In genomic region chr4:10116625-10117423, GRCh38 we compare ENCODE assay signal across 8 cellular contexts. TPM values are rescaled to one million over a fixed set of nuclear protein-coding genes. Genes with fewer than 3 reads are reported as not detected.
A peak's percentile ranks its signal among the peaks of the same experiment; 100 is the strongest.
DNase-seq lines count a peak whose midpoint lies in the region; ATAC-seq lines count a peak whose summit lies in the region.

Gene WDR1 (minus strand): TSS chr4:10116799. CDS start chr4:10116666, 133 bp downstream.

- H3K9me3 ChIP-seq in BLaER1 treated with 17β-estradiol and CSF1 and Interleukin-3, amounts not matched to agents 10 nM and 100 nM (replicated peaks in 1 of 11), result no peaks in the 10 kb centered on the region

- peak; percentile 74 for DNase-seq in NCI-H526 treated with DMSO at 0.1 percent for 48 hours (lab: John Stamatoyannopoulos, UW)
- DNase-seq in activated CD4-positive, alpha-beta T cell treated with anti-CD3 and anti-CD28 coated beads, Interleukin-2, amount 50 U/mL, for 1 hour, result peak; percentile 87
- peak; percentile 79 for DNase-seq in cortex of kidney (lab: John Stamatoyannopoulos, UW)
- DNase-seq in left lobe of liver (ENCODE audit: low spot score), result peak; percentile 98
- peak; percentile 88 to 91 for DNase-seq in stimulated activated CD4-positive, alpha-beta T cell treated with anti-CD3 and anti-CD28 coated beads, Interleukin-2, amount 100 ng/mL, for 24 hours

- no peaks in the 10 kb centered on the region for H3K27me3 ChIP-seq in BLaER1 treated with 17β-estradiol and CSF1 and Interleukin-3, amounts not matched to agents 10 nM and 100 nM

- H3K4me2 ChIP-seq in BLaER1 treated with 17β-estradiol and CSF1 and Interleukin-3, amounts not matched to agents 10 nM and 100 nM, result peak within 1 kb of the TSS; percentile 93 to 99 (median 96)

- H3K9ac ChIP-seq in BLaER1 treated with 17β-estradiol and CSF1 and Interleukin-3, amounts not matched to agents 10 nM and 100 nM, result peak within 1 kb of the TSS; percentile 93 to 98 (median 97)

- H3K27ac ChIP-seq in BLaER1 treated with 17β-estradiol and CSF1 and Interleukin-3, amounts not matched to agents 10 nM and 100 nM, result peak within 1 kb of the TSS; percentile 96 to 99 (median 97)

- peaks cover 37 to 42% (median 39%) of the 10 kb centered on the region in 11 experiments for H3K36me3 ChIP-seq in BLaER1 treated with 17β-estradiol and CSF1 and Interleukin-3, amounts not matched to agents 10 nM and 100 nM

- ATAC-seq in GM19328 (IDR thresholded peaks at IDR 0.05; ENCODE audit: unreplicated experiment) (peak; percentile 89), HG03469 (IDR thresholded peaks at IDR 0.05; ENCODE audit: unreplicated experiment) (peak; percentile 88), left lobe of liver (peak; percentile 88)

- peaks cover 64 to 89% (median 84%) of the 10 kb centered on the region in 10 experiments for H3K4me1 ChIP-seq in BLaER1 treated with 17β-estradiol and CSF1 and Interleukin-3, amounts not matched to agents 10 nM and 100 nM

- peaks cover 41 to 45% (median 44%) of the 10 kb centered on the region in 11 experiments for H4K20me1 ChIP-seq in BLaER1 treated with 17β-estradiol and CSF1 and Interleukin-3, amounts not matched to agents 10 nM and 100 nM

- peak within 1 kb of the TSS; percentile 74 to 96 (median 90) for H3K4me3 ChIP-seq in BLaER1 treated with 17β-estradiol and CSF1 and Interleukin-3, amounts not matched to agents 10 nM and 100 nM

RNA-seq across cellular contexts. Expression of gene WDR1, which starts in this region (rescaled TPM):
- total RNA-seq in left lobe of liver, result 69.5 TPM

Comparison
In these comparisons a context has a peak if more than half of its experiments do, and no peak if none do; other contexts are left out.
1. Peak in every context shown above with its lines: DNase-seq, ATAC-seq, H3K4me3 ChIP-seq and H3K27ac ChIP-seq.